8 cellular contexts compared by ENCODE assay signal in genomic region chr13:112894673-112895481, GRCh38.
DNase-seq lines count a peak whose midpoint lies in the region; ATAC-seq and TF ChIP-seq lines count a peak whose summit lies in the region.

No MANE protein-coding gene starts in this region.

- no peaks in the 10 kb centered on the region for H3K79me2 ChIP-seq in mesendoderm (ENCODE audit: control insufficient read depth, insufficient read depth, low read length)

- H3K9me3 Mint-ChIP-seq in MCF 10A (ENCODE audit: unreplicated experiment) = no peaks in the 10 kb centered on the region
- no peaks in the 10 kb centered on the region for H3K9me3 Mint-ChIP-seq in central memory CD8-positive, alpha-beta T cell

- H3K4me1 Mint-ChIP-seq in MCF 10A (ENCODE audit: insufficient read depth, unreplicated experiment) = no peaks in the 10 kb centered on the region
- peaks cover 6% of the 10 kb centered on the region for H3K4me1 Mint-ChIP-seq in central memory CD8-positive, alpha-beta T cell

- no peak overlapping the region for H2BK120ac ChIP-seq in mesendoderm (ENCODE audit: low read depth, low read length)

- H2BK15ac ChIP-seq in mesendoderm (replicated peaks; ENCODE audit: low read depth) = no peak overlapping the region

- H3K27me3 ChIP-seq in breast epithelium = peaks cover 0 to 6% of the 10 kb centered on the region in 2 donors
- H3K27me3 ChIP-seq in mesendoderm (ENCODE audit: insufficient read depth, low read length, poor library complexity) = no peaks in the 10 kb centered on the region
- H3K27me3 ChIP-seq in vagina = no peaks in the 10 kb centered on the region

- H3K27ac ChIP-seq in breast epithelium (peak overlapping the region; percentile 48 to 58), mesendoderm (ENCODE audit: low read depth, low read length) (no peak overlapping the region), vagina (no peak overlapping the region)

- no peaks in the 10 kb centered on the region for H3K79me1 ChIP-seq in mesendoderm (ENCODE audit: low read length)

- DNase-seq in breast epithelium (ENCODE audit: low spot score in 2 of 2) = no peak
- DNase-seq in MCF 10A (ENCODE audit: unreplicated experiment) = no peak
- no peak for DNase-seq in central memory CD8-positive, alpha-beta T cell (ENCODE audit: low spot score in 2 of 2)
- DNase-seq in mesendoderm = no peak
- DNase-seq in vagina (ENCODE audit: extremely low spot score in 2 of 2) = no peak
- no peak for DNase-seq in HPDE6-E6E7 (ENCODE audit: extremely low spot score)
- DNase-seq in MV-4-11 (lab: John Stamatoyannopoulos, UW) = no peak

- H3K4me3 Mint-ChIP-seq in MCF 10A (ENCODE audit: unreplicated experiment) = no peak overlapping the region
- H3K4me3 Mint-ChIP-seq in central memory CD8-positive, alpha-beta T cell = peak overlapping the region; percentile 4

- peak overlapping the region; percentile 35 for H3K9ac ChIP-seq in mesendoderm (ENCODE audit: low read length)

- CTCF ChIA-PET in MCF 10A (lab: Yijun Ruan, JAX) = interaction anchor here (0.6 kb wide), 1 partner anchor 82 kb away, joined by 3 read pairs; no protein-coding TSS in a partner anchor

- H3K4me2 ChIP-seq in mesendoderm (ENCODE audit: low read length) = peak overlapping the region; percentile 61

- no peak overlapping the region for H4K8ac ChIP-seq in mesendoderm (ENCODE audit: low read depth, low read length)

- no peaks in the 10 kb centered on the region for H3K9me3 ChIP-seq in breast epithelium
- no peaks in the 10 kb centered on the region for H3K9me3 ChIP-seq in vagina

- no TSS peak for BruUV-seq in MCF 10A (replicated peaks; lab: Mats Ljungman, UMichigan)

- no peak overlapping the region for H3K27ac Mint-ChIP-seq in MCF 10A (ENCODE audit: low read depth, unreplicated experiment)
- H3K27ac Mint-ChIP-seq in central memory CD8-positive, alpha-beta T cell (ENCODE audit: low read depth) = no peak overlapping the region

- no CpG with 5 or more reads among the region's 36 CpGs for WGBS in mesendoderm (ENCODE audit: extremely low coverage, insufficient coverage, low lambda C conversion rate)

- H3K18ac ChIP-seq in mesendoderm (ENCODE audit: low read length) = peak overlapping the region; percentile 5

- POLR2A ChIA-PET in MCF 10A (lab: Yijun Ruan, JAX) = no interaction called here

- no peak for TF ChIP-seq POLR2A in breast epithelium (IDR thresholded peaks at IDR 0.05)
- no peak for TF ChIP-seq POLR2A in vagina (IDR thresholded peaks at IDR 0.05)

- H3K27me3 Mint-ChIP-seq in MCF 10A (ENCODE audit: insufficient read depth, unreplicated experiment) = no peaks in the 10 kb centered on the region
- H3K27me3 Mint-ChIP-seq in central memory CD8-positive, alpha-beta T cell = peaks cover 52% of the 10 kb centered on the region

- no peak overlapping the region for H3K4ac ChIP-seq in mesendoderm (ENCODE audit: low read depth, low read length)

- no peak overlapping the region for H2BK5ac ChIP-seq in mesendoderm (ENCODE audit: low read length)

- H3K23ac ChIP-seq in mesendoderm (ENCODE audit: low read length) = peak overlapping the region; percentile 15

- peak overlapping the region; percentile 78 for H3K56ac ChIP-seq in mesendoderm (ENCODE audit: low read length)

- H4K5ac ChIP-seq in mesendoderm (ENCODE audit: low read length) = no peak overlapping the region

- ATAC-seq in central memory CD8-positive, alpha-beta T cell (replicated peaks; ENCODE audit: extremely low read depth, poor library complexity, severe bottlenecking) = no peak
- no peak for ATAC-seq in GM18517 (IDR thresholded peaks at IDR 0.05; ENCODE audit: unreplicated experiment)

- H3K4me1 ChIP-seq in breast epithelium = peaks cover 0 to 7% of the 10 kb centered on the region in 2 donors
- peaks cover 8% of the 10 kb centered on the region for H3K4me1 ChIP-seq in mesendoderm (ENCODE audit: control insufficient read depth, low read depth, low read length)
- peaks cover 23% of the 10 kb centered on the region for H3K4me1 ChIP-seq in vagina

- H3K4me3 ChIP-seq in breast epithelium = peak overlapping the region; percentile 20 to 74 (median 66)
- H3K4me3 ChIP-seq in mesendoderm (ENCODE audit: low read length) = no peak overlapping the region
- peak overlapping the region; percentile 29 to 50 for H3K4me3 ChIP-seq in vagina

- no peaks in the 10 kb centered on the region for H3K36me3 Mint-ChIP-seq in MCF 10A (ENCODE audit: insufficient read depth, unreplicated experiment)
- no peaks in the 10 kb centered on the region for H3K36me3 Mint-ChIP-seq in central memory CD8-positive, alpha-beta T cell (ENCODE audit: insufficient read depth)

- intact Hi-C loops in breast epithelium (cut with DNase I; ENCODE audit: low total_unique reads) = no loop called here
- intact Hi-C loops in MCF 10A (cut with micrococcal nuclease) = no loop called here
- intact Hi-C loops in vagina (cut with DNase I) = no loop called here

- TF ChIP-seq CTCF in breast epithelium (IDR thresholded peaks at IDR 0.05) (no peak), MCF 10A (IDR thresholded peaks at IDR 0.05; ENCODE audit: unreplicated experiment) (no peak), vagina (IDR thresholded peaks at IDR 0.05) (no peak)

- H3K36me3 ChIP-seq in breast epithelium (no peaks in the 10 kb centered on the region), mesendoderm (ENCODE audit: control insufficient read depth, insufficient read depth, low read length) (no peaks in the 10 kb centered on the region), vagina (no peaks in the 10 kb centered on the region)

- no peak overlapping the region for H2AK5ac ChIP-seq in mesendoderm (ENCODE audit: low read length)

Comparison
In these comparisons a context has a peak if more than half of its experiments do, and no peak if none do; other contexts are left out.
1. H3K27ac ChIP-seq: peak in breast epithelium (2 of 2); none in mesendoderm (single experiment) and vagina (single experiment).